In the genomic region with DNA sequence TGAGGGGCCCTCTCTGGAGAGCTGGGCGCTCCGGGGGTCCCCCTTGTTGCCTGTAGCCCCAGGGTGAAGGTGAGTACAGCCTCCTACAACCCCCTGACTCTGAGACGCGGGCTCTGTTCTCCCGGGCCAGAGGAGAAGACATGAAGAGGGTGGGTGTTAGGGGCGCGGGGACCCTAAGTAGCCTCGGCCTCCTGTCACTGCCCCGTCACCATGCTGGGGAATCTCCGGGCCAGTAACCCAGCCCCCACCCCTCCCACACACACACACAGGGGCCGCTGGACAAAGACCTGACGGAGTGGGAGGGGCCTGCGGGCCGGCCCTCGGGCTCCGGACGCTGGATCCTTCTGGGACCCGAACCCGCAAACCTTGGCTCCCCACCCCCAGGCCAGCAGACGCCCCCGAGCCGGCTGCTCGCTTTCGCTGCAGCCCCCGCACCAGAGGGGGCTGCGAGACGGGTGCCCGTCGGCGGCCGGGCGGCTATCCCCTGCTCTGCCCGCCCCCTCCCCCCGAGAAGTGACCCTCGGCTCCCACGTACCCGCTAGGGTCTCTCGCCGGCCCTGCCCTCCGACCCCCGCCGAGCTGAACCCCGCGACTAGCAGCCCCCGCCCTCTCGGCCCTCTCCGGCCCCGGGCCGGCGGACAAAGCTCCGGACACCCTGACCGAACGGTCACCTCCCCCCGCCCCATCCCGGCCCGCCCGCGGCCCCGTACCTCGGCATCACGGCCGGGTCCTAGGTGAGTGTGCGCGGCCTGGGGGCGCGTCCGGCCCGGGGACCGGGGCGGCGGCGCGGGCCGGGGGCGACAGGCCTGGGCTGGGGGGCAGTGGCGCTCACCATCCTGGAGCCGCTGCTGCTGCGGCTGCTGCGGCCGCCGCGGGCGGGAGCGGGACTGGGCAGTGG, we compare ENCODE assay signal across 10 cellular contexts. TPM values are rescaled to one million over a fixed set of nuclear protein-coding genes. Genes with fewer than 3 reads are reported as not detected.
DNase-seq lines count a peak whose midpoint lies in the region; ATAC-seq and TF ChIP-seq lines count a peak whose summit lies in the region.
"Had no signal": no experiment of that assay in that cellular context is flagged by ENCODE, and none has a peak within 500 bp of the region (broad histone marks: within the 10 kb centered on the region; RNA-seq: fewer than 3 reads in every experiment).

Gene FIGNL2 (minus strand): TSS at position 889 of the 898 bp plus-strand sequence. CDS start 26,305 bp downstream, outside the sequence.

- H3K36me3 ChIP-seq in mesodermal cell (ENCODE audit: control insufficient read depth, insufficient read depth, low read length), result peaks cover 21% of the 10 kb centered on the region

- H3K27ac ChIP-seq in dorsolateral prefrontal cortex, result peak within 1 kb of the TSS in 39 of 59 donors; percentile 16 to 83 (median 63)
- peak within 1 kb of the TSS; percentile 83 for H3K27ac ChIP-seq in mesodermal cell (ENCODE audit: low read depth, low read length, severe bottlenecking)

- DNase-seq in NCI-H748 (lab: John Stamatoyannopoulos, UW; ENCODE audit: unreplicated experiment) (peak; percentile 33), NCI-H748 treated with DMSO at 0.1 percent for 48 hours (lab: John Stamatoyannopoulos, UW) (no peak), dorsolateral prefrontal cortex (no peak), type B pancreatic cell (ENCODE audit: extremely low spot score, unreplicated experiment) (no peak)
- DNase-seq in activated CD4-positive, alpha-beta T cell treated with anti-CD3 and anti-CD28 coated beads, Interleukin-2, amount 50 U/mL, for 4 hours, result no peak
- DNase-seq: AML-193 had no signal

- H3K4me3 ChIP-seq in dorsolateral prefrontal cortex (peak within 1 kb of the TSS; percentile 41 to 80 (median 65)), mesodermal cell (ENCODE audit: extremely low read depth, insufficient read depth, low read length, poor library complexity, severe bottlenecking) (peak within 1 kb of the TSS; percentile 85)

- ATAC-seq in GM21737 (IDR thresholded peaks at IDR 0.05; ENCODE audit: unreplicated experiment) (no peak), HG02885 (IDR thresholded peaks at IDR 0.05; ENCODE audit: poor library complexity, unreplicated experiment) (no peak)

- H3K9me3 Mint-ChIP-seq in type B pancreatic cell, result no peaks in the 10 kb centered on the region
- H3K9me3 Mint-ChIP-seq: T-helper 1 cell treated with Interleukin-12 subunit alpha and Interleukin-12 subunit beta and Interleukin-4 antibody, amounts not matched to agents 30 μg/mL and 1 μg/mL, for 36 hours had no signal

- peaks cover 11% of the 10 kb centered on the region for H3K4me1 ChIP-seq in mesodermal cell (ENCODE audit: control insufficient read depth, insufficient read depth, low read length, poor library complexity, severe bottlenecking)

- peak within 1 kb of the TSS; percentile 91 for H3K4me3 Mint-ChIP-seq in type B pancreatic cell
- H3K4me3 Mint-ChIP-seq: T-helper 1 cell treated with Interleukin-12 subunit alpha and Interleukin-12 subunit beta and Interleukin-4 antibody, amounts not matched to agents 30 μg/mL and 1 μg/mL, for 36 hours had no signal

- H3K9me3 ChIP-seq in mesodermal cell (ENCODE audit: control insufficient read depth, low read length), result no peaks in the 10 kb centered on the region

- H3K4me1 Mint-ChIP-seq in type B pancreatic cell (ENCODE audit: unreplicated experiment), result peaks cover 54% of the 10 kb centered on the region

- H3K36me3 Mint-ChIP-seq in type B pancreatic cell, result no peaks in the 10 kb centered on the region

- intact Hi-C loops in dorsolateral prefrontal cortex (cut with DNase I), result no loop called here

- no peaks in the 10 kb centered on the region for H3K27me3 Mint-ChIP-seq in type B pancreatic cell

- 0% methylated on average over 32 to 44 of the region's 84 CpGs for WGBS in mesodermal cell (ENCODE audit: insufficient coverage in 2 of 2), 2 experiments

- no peak within 1 kb of the TSS for H3K27ac Mint-ChIP-seq in type B pancreatic cell
- H3K27ac Mint-ChIP-seq: T-helper 1 cell treated with Interleukin-12 subunit alpha and Interleukin-12 subunit beta and Interleukin-4 antibody, amounts not matched to agents 30 μg/mL and 1 μg/mL, for 36 hours had no signal

- TF ChIP-seq CTCF in dorsolateral prefrontal cortex (IDR thresholded peaks at IDR 0.05 in 54 of 56, conservative IDR thresholded peaks at IDR 0.05 in 2 of 56; ENCODE audit: low read depth in 1 of 56, partially characterized antibody in 56 of 56), result no peak
- TF ChIP-seq CTCF in type B pancreatic cell (conservative IDR thresholded peaks at IDR 0.05), result no peak

- peaks cover 0 to 54% (median 28%) of the 10 kb centered on the region in 45 donors for H3K27me3 ChIP-seq in dorsolateral prefrontal cortex

RNA-seq across cellular contexts. Expression of gene FIGNL2, which starts in this region (rescaled TPM):
- total RNA-seq in dorsolateral prefrontal cortex, result 1 to 10 TPM in 119 of 120 experiments, under 1 TPM in 1; 0.93 to 4.3 (median 2.1) TPM
- polyA plus RNA-seq in mesodermal cell (2013, experiment 1 of 2), result 25.1 TPM
- polyA plus RNA-seq in mesodermal cell (2013, experiment 2 of 2), result 23.3 TPM
- 5.7 and 17.8 TPM in 2 replicates for total RNA-seq in type B pancreatic cell (ENCODE audit: low replicate concordance)
